Comparison of ENCODE assay signal across 17 cellular contexts in genomic region chr18:22848618-22849017, GRCh38.
A peak's percentile ranks its signal among the peaks of the same experiment; 100 is the strongest.
DNase-seq lines count a peak whose midpoint lies in the region; ATAC-seq, FAIRE-seq and TF ChIP-seq lines count a peak whose summit lies in the region.
"Had no signal": no experiment of that assay in that cellular context is flagged by ENCODE, and none has a peak within 500 bp of the region (broad histone marks: within the 10 kb centered on the region; RNA-seq: fewer than 3 reads in every experiment).

No MANE protein-coding gene starts in this region.

- no peak for TF ChIP-seq POLR2A in A549 (IDR thresholded peaks at IDR 0.05; ENCODE audit: low read length)

- POLR2A ChIA-PET in A549 (lab: Yijun Ruan, JAX), result no interaction called here
- POLR2A ChIA-PET in CD4-positive, alpha-beta memory T cell (lab: Charles Lee; ENCODE audit: partially characterized antibody), result no interaction called here

- no peaks in the 10 kb centered on the region for H3K9me3 ChIP-seq in A549
- no peaks in the 10 kb centered on the region for H3K9me3 ChIP-seq in CD4-positive, alpha-beta memory T cell (ENCODE audit: control insufficient read depth in 1 of 2, low read length in 2 of 2)

- H3K4me3 ChIP-seq in A549 (no peak overlapping the region), cardiac fibroblast (replicated peaks in 1 of 2; ENCODE audit: low read depth in 2 of 2, low read length in 2 of 2) (no peak overlapping the region)
- H3K4me3 ChIP-seq in CD4-positive, alpha-beta memory T cell (ENCODE audit: low read length in 2 of 2), result no peak overlapping the region

- 87% methylated on average over 1 of the region's 1 CpG for WGBS in A549 (ENCODE audit: missing lambda C conversion rate)

- intact Hi-C loops in left colon (cut with DNase I, micrococcal nuclease), result no loop called here
- intact Hi-C loops in CD4-positive, alpha-beta memory T cell (cut with micrococcal nuclease), result no loop called here

- 0 out of 3 replicates have a peak overlapping the region, but pooled peaks have one; percentile 19 for H3K4me2 ChIP-seq in A549

- no peak for TF ChIP-seq CTCF in A549 (IDR thresholded peaks at IDR 0.05)
- TF ChIP-seq CTCF in cardiac fibroblast (IDR thresholded peaks at IDR 0.05; ENCODE audit: low read depth, low read length), result no peak
- no peak for TF ChIP-seq CTCF in type B pancreatic cell (conservative IDR thresholded peaks at IDR 0.05)

- H3K36me3 ChIP-seq in CD4-positive, alpha-beta memory T cell (ENCODE audit: insufficient read depth, low read length), result no peaks in the 10 kb centered on the region

- no peak overlapping the region for H3K4me3 Mint-ChIP-seq in CD4-positive, alpha-beta memory T cell
- no peak overlapping the region for H3K4me3 Mint-ChIP-seq in type B pancreatic cell
- H3K4me3 Mint-ChIP-seq: H9; natural killer cell treated with Interleukin-12 subunit alpha and Interleukin-12 subunit beta and Interleukin-15 and Interleukin-18, amount 100 ng/mL, for 72 hours had no signal

- FAIRE-seq in A549 (lab: Jason Lieb, UNC), result no peak

- no peak overlapping the region for H3K27ac Mint-ChIP-seq in CD4-positive, alpha-beta memory T cell
- no peak overlapping the region for H3K27ac Mint-ChIP-seq in type B pancreatic cell
- H3K27ac Mint-ChIP-seq: natural killer cell treated with Interleukin-12 subunit alpha and Interleukin-12 subunit beta and Interleukin-15 and Interleukin-18, amount 100 ng/mL, for 72 hours had no signal

- H3K27me3 ChIP-seq in CD4-positive, alpha-beta memory T cell (ENCODE audit: insufficient read depth, low read length), result no peaks in the 10 kb centered on the region

- H3K4me1 ChIP-seq in A549, result peaks cover 14% of the 10 kb centered on the region; the same call in 1 of the 3 replicates
- H3K4me1 ChIP-seq in CD4-positive, alpha-beta memory T cell (ENCODE audit: insufficient read depth, low read length), result no peaks in the 10 kb centered on the region

- H3K27me3 Mint-ChIP-seq in CD4-positive, alpha-beta memory T cell, result peaks cover 6 to 8% of the 10 kb centered on the region in 2 donors
- no peaks in the 10 kb centered on the region for H3K27me3 Mint-ChIP-seq in type B pancreatic cell

- H3K4me1 Mint-ChIP-seq in CD4-positive, alpha-beta memory T cell, result no peaks in the 10 kb centered on the region
- H3K4me1 Mint-ChIP-seq in type B pancreatic cell (ENCODE audit: unreplicated experiment), result peaks cover 9% of the 10 kb centered on the region

- no peak for TF ChIP-seq RAD21 in A549 (conservative IDR thresholded peaks at IDR 0.05 in 1 of 2, IDR thresholded peaks at IDR 0.05 in 1 of 2)

- CTCF ChIA-PET in A549 (lab: Yijun Ruan, JAX), result no interaction called here
- CTCF ChIA-PET in CD4-positive, alpha-beta memory T cell (lab: Charles Lee; ENCODE audit: partially characterized antibody), result interaction anchor here (0.6 kb wide), 1 partner anchor 347 kb away, joined by 3 read pairs; no protein-coding TSS in a partner anchor

- DNase-seq in A549 (ENCODE audit: low read depth in 1 of 2, low spot score in 1 of 2) (no peak), M059J (ENCODE audit: low read depth) (peak; percentile 69), cardiac fibroblast (ENCODE audit: low read depth in 2 of 2) (peak; percentile 93), left colon (no peak), NCI-H2171 (lab: John Stamatoyannopoulos, UW) (no peak), type B pancreatic cell (ENCODE audit: extremely low spot score, unreplicated experiment) (no peak)
- no peak for DNase-seq in CD4-positive, alpha-beta memory T cell
- DNase-seq: activated CD8-positive, alpha-beta memory T cell treated with anti-CD3 and anti-CD28 coated beads for 24 hours; activated effector memory CD4-positive, alpha-beta T cell treated with Interleukin-2 at 50 U/mL for 16 hours; effector CD8-positive, alpha-beta T cell; H9; Karpas-422; left cardiac atrium; stimulated activated CD4-positive, alpha-beta T cell treated with anti-CD3 and anti-CD28 coated beads, Interleukin-4, amount 100 ng/mL, for 24 hours; stimulated activated naive CD4-positive, alpha-beta T cell had no signal

- no peak for TF ChIP-seq EP300 in A549 (IDR thresholded peaks at IDR 0.05)

- H3K36me3 Mint-ChIP-seq in CD4-positive, alpha-beta memory T cell, result no peaks in the 10 kb centered on the region
- no peaks in the 10 kb centered on the region for H3K36me3 Mint-ChIP-seq in type B pancreatic cell
- H3K36me3 Mint-ChIP-seq: natural killer cell treated with Interleukin-12 subunit alpha and Interleukin-12 subunit beta and Interleukin-15 and Interleukin-18, amount 100 ng/mL, for 72 hours had no signal

- no peak for ATAC-seq in A549
- peak; percentile 63 for ATAC-seq in left colon
- no peak for ATAC-seq in HG02642 (IDR thresholded peaks at IDR 0.05; ENCODE audit: poor library complexity, unreplicated experiment)

- H3K27ac ChIP-seq in A549, result no peak overlapping the region; a peak in 1 of 6 replicates
- no peak overlapping the region for H3K27ac ChIP-seq in CD4-positive, alpha-beta memory T cell (ENCODE audit: low read depth, low read length)

- H3K9me3 Mint-ChIP-seq in CD4-positive, alpha-beta memory T cell, result no peaks in the 10 kb centered on the region
- H3K9me3 Mint-ChIP-seq in type B pancreatic cell, result peaks cover 4% of the 10 kb centered on the region
- H3K9me3 Mint-ChIP-seq: H9; natural killer cell treated with Interleukin-12 subunit alpha and Interleukin-12 subunit beta and Interleukin-15 and Interleukin-18, amount 100 ng/mL, for 72 hours had no signal

TF ChIP-seq in A549, 52 proteins besides CTCF, POLR2A, EP300 and RAD21:
- TF ChIP-seq CEBPB (IDR thresholded peaks at IDR 0.05) (no peak), E2F6 (IDR thresholded peaks at IDR 0.05; ENCODE audit: borderline replicate concordance, low read depth) (no peak), JUN (IDR thresholded peaks at IDR 0.05) (no peak), MAX (IDR thresholded peaks at IDR 0.05) (no peak), CBX8 (IDR thresholded peaks at IDR 0.05) (no peak), CHD4 (IDR thresholded peaks at IDR 0.05; ENCODE audit: borderline replicate concordance) (no peak), NFE2L2 (conservative IDR thresholded peaks at IDR 0.05; ENCODE audit: low read length) (no peak), RCOR1 (IDR thresholded peaks at IDR 0.05; ENCODE audit: low read depth, low read length) (no peak), HEYL (CRISPR knock-in tag; IDR thresholded peaks at IDR 0.05) (no peak), PHF8 (IDR thresholded peaks at IDR 0.05; ENCODE audit: borderline replicate concordance, low read depth) (no peak), MAZ (IDR thresholded peaks at IDR 0.05; ENCODE audit: borderline replicate concordance, low read depth, low read length) (no peak), RFX5 (IDR thresholded peaks at IDR 0.05) (no peak), ZNF302 (CRISPR knock-in tag; IDR thresholded peaks at IDR 0.05) (no peak), KDM1A (IDR thresholded peaks at IDR 0.05; ENCODE audit: low read depth) (no peak), GATA3 (IDR thresholded peaks at IDR 0.05; ENCODE audit: borderline replicate concordance) (no peak), USF2 (IDR thresholded peaks at IDR 0.05) (no peak), FOSL2 (IDR thresholded peaks at IDR 0.05) (no peak), FOSL2 (CRISPR knock-in tag; IDR thresholded peaks at IDR 0.05) (no peak), CHD2 (IDR thresholded peaks at IDR 0.05; ENCODE audit: low read length, partially characterized antibody) (no peak), ZFP36 (IDR thresholded peaks at IDR 0.05; ENCODE audit: borderline replicate concordance, partially characterized antibody) (no peak)
TF ChIP-seq in A549: peak in this region for 0.

Comparison
In these comparisons a context has a peak if more than half of its experiments do, and no peak if none do; other contexts are left out.
1. DNase-seq: peak in M059J (single experiment) and cardiac fibroblast (2 of 2); none in A549 (0 of 2), left colon (0 of 2), NCI-H2171 (single experiment), CD4-positive, alpha-beta memory T cell (0 of 5) and type B pancreatic cell (single experiment).